Comparison of ENCODE assay signal across 21 cellular contexts in genomic region chr2:212076456-212076855, GRCh38.
DNase-seq lines count a peak whose midpoint lies in the region; ATAC-seq, FAIRE-seq and TF ChIP-seq lines count a peak whose summit lies in the region.
"Had no signal": no experiment of that assay in that cellular context is flagged by ENCODE, and none has a peak within 500 bp of the region (broad histone marks: within the 10 kb centered on the region; RNA-seq: fewer than 3 reads in every experiment).

No MANE protein-coding gene starts in this region.

- no peaks in the 10 kb centered on the region for H3K4me1 ChIP-seq in fibroblast of lung (ENCODE audit: control insufficient read depth, extremely low read depth, insufficient read depth, low read length)
- H3K4me1 ChIP-seq: Caco-2 had no signal

- H3K27me3 ChIP-seq in fibroblast of lung (ENCODE audit: control insufficient read depth, insufficient read depth, low read length), result no peaks in the 10 kb centered on the region

- H3K9me3 ChIP-seq in fibroblast of lung (ENCODE audit: control insufficient read depth, insufficient read depth, low read depth, low read length), result no peaks in the 10 kb centered on the region
- H3K9me3 ChIP-seq: Caco-2 had no signal

- TF ChIP-seq POLR2A in H54 (IDR thresholded peaks at IDR 0.05; ENCODE audit: low read depth, low read length), result no peak

- H3K4me2 ChIP-seq in fibroblast of lung (ENCODE audit: extremely low read depth, insufficient read depth, low read length), result no peak overlapping the region
- H3K4me2 ChIP-seq: GM23338 had no signal

- no peaks in the 10 kb centered on the region for H3K79me2 ChIP-seq in fibroblast of lung (ENCODE audit: control insufficient read depth, insufficient read depth, low read length)

- TF ChIP-seq CTCF in fibroblast of lung (conservative IDR thresholded peaks at IDR 0.05 in 1 of 2, IDR thresholded peaks at IDR 0.05 in 1 of 2; ENCODE audit: low read depth in 1 of 2, low read length in 2 of 2), result no peak

- no peak for FAIRE-seq in H54 (lab: Jason Lieb, UNC)

- no peak for DNase-seq in fibroblast of lung (ENCODE audit: low read depth in 2 of 2)
- DNase-seq in SW480 (ENCODE audit: low spot score), result no peak
- DNase-seq in activated CD4-positive, alpha-beta T cell treated with anti-CD3 and anti-CD28 coated beads for 48 hours, result no peak
- no peak for DNase-seq in H54 (ENCODE audit: insufficient read length, low spot score)
- DNase-seq: AML-193; Caco-2; IMR-90; Kasumi-1; NCI-H1436; NCI-H2081 treated with DMSO at 0.1 percent for 48 hours; NCI-H226; NCI-H526; NK-92 treated with Interleukin-12 subunit alpha and Interleukin-12 subunit beta, amount 100 ng/mL, for 24 hours; PC-3; T-helper 1 cell had no signal

- no peak overlapping the region for H3K27ac ChIP-seq in fibroblast of lung (ENCODE audit: insufficient read depth, low read length)
- H3K27ac ChIP-seq: SK-N-MC had no signal

- no peaks in the 10 kb centered on the region for H3K36me3 ChIP-seq in fibroblast of lung (ENCODE audit: control insufficient read depth, insufficient read depth, low read length)

- H3K4me3 ChIP-seq in fibroblast of lung (replicated peaks in 1 of 4; ENCODE audit: control extremely low read depth in 1 of 4, insufficient read depth in 1 of 4, low read depth in 3 of 4, low read length in 4 of 4), result no peak overlapping the region
- H3K4me3 ChIP-seq: GM23338, SK-N-MC had no signal

- no peak overlapping the region for H3K9ac ChIP-seq in fibroblast of lung (ENCODE audit: insufficient read depth, low read length)

- H4K20me1 ChIP-seq in fibroblast of lung (ENCODE audit: control insufficient read depth, extremely low read depth, insufficient read depth, low read length), result no peaks in the 10 kb centered on the region

- peak; percentile 56 for ATAC-seq in GM18867 (IDR thresholded peaks at IDR 0.05; ENCODE audit: unreplicated experiment)
- ATAC-seq in GM21717 (IDR thresholded peaks at IDR 0.05; ENCODE audit: unreplicated experiment), result peak; percentile 59
- ATAC-seq in HG03196 (IDR thresholded peaks at IDR 0.05; ENCODE audit: unreplicated experiment), result peak; percentile 47
- ATAC-seq in GM19023 (IDR thresholded peaks at IDR 0.05; ENCODE audit: unreplicated experiment), result no peak
- ATAC-seq: GM23338, PC-3 had no signal

- H2AFZ ChIP-seq in fibroblast of lung (ENCODE audit: low read length), result peak overlapping the region; percentile 23
- H2AFZ ChIP-seq: GM23338 had no signal
